In genomic region chr18:13403786-13404549, GRCh38 we compare ENCODE assay signal across 38 cellular contexts.
"Had no signal": no experiment of that assay in that cellular context is flagged by ENCODE, and none has a peak within 500 bp of the region (broad histone marks: within the 10 kb centered on the region; RNA-seq: fewer than 3 reads in every experiment).

No MANE protein-coding gene starts in this region.

- H3K4me1 Mint-ChIP-seq: activated B cell treated with CpG ODN at 0.5 μM for 24 hours; activated CD8-positive, alpha-beta memory T cell treated with anti-CD3 and anti-CD28 coated beads, Interleukin-2, amount 10 ng/mL, durations not matched to agents 7 days and 5 days had no signal

- H3K27ac Mint-ChIP-seq: activated B cell treated with CpG ODN at 0.5 μM for 24 hours; activated CD4-positive, alpha-beta memory T cell treated with anti-CD3 and anti-CD28 coated beads for 36 hours; activated CD8-positive, alpha-beta memory T cell treated with anti-CD3 and anti-CD28 coated beads, Interleukin-2, amount 10 ng/mL, durations not matched to agents 7 days and 5 days; activated naive CD4-positive, alpha-beta T cell treated with anti-CD3 and anti-CD28 coated beads for 36 hours; activated T-cell treated with anti-CD3 and anti-CD28 coated beads, Interleukin-2, amount 50 U/mL, for 72 hours; activated T-helper 17 cell treated with anti-CD3 and anti-CD28 coated beads, Interleukin-2, amount 50 U/mL, for 72 hours; T-cell had no signal

- ATAC-seq: activated CD8-positive, alpha-beta memory T cell treated with anti-CD3 and anti-CD28 coated beads, Interleukin-2, amount 10 ng/mL, durations not matched to agents 7 days and 5 days; activated naive CD4-positive, alpha-beta T cell treated with anti-CD3 and anti-CD28 coated beads, Interleukin-2, amount 50 U/mL, for 72 hours; activated T-cell treated with anti-CD3 and anti-CD28 coated beads, Interleukin-2, amount 50 U/mL, for 72 hours; activated T-helper 17 cell treated with anti-CD3 and anti-CD28 coated beads, Interleukin-2, amount 50 U/mL, for 72 hours; body of pancreas; PC-3; Right ventricle myocardium inferior; SK-N-SH treated with all-trans-retinoic acid at 6 μM for 48 hours; T-cell had no signal

- H3K9me3 Mint-ChIP-seq: activated B cell treated with CpG ODN at 0.5 μM for 24 hours; activated CD4-positive, alpha-beta memory T cell treated with anti-CD3 and anti-CD28 coated beads for 36 hours; activated naive CD4-positive, alpha-beta T cell treated with anti-CD3 and anti-CD28 coated beads for 36 hours; activated naive CD4-positive, alpha-beta T cell treated with anti-CD3 and anti-CD28 coated beads, Interleukin-2, amount 50 U/mL, for 72 hours; activated T-cell treated with anti-CD3 and anti-CD28 coated beads, Interleukin-2, amount 50 U/mL, for 72 hours; activated T-helper 17 cell treated with anti-CD3 and anti-CD28 coated beads, Interleukin-2, amount 50 U/mL, for 72 hours; T-cell had no signal

- H3K27me3 ChIP-seq: adrenal gland, body of pancreas, breast epithelium, Peyer's patch had no signal

- H3K4me3 ChIP-seq: adrenal gland, body of pancreas, breast epithelium, Peyer's patch had no signal

- H3K27ac ChIP-seq: adrenal gland, body of pancreas, breast epithelium, Peyer's patch, RWPE1, VCaP had no signal

- FAIRE-seq: astrocyte had no signal

- DNase-seq: activated B cell treated with CpG ODN at 0.5 μM for 24 hours; activated CD4-positive, alpha-beta memory T cell treated with anti-CD3 and anti-CD28 coated beads for 36 hours; activated CD4-positive, alpha-beta T cell treated with anti-CD3 and anti-CD28 coated beads for 4 hours; activated CD4-positive, alpha-beta T cell treated with anti-CD3 and anti-CD28 coated beads, Interleukin-2, amount 50 U/mL, for 1 hour; activated CD4-positive, CD25-positive, alpha-beta regulatory T cell treated with anti-CD3 and anti-CD28 coated beads, Interleukin-2, amount 50 U/mL, for 72 hours; activated CD8-positive, alpha-beta memory T cell treated with anti-CD3 and anti-CD28 coated beads, Interleukin-2, amount 10 ng/mL, durations not matched to agents 7 days and 5 days; activated gamma-delta T cell treated with Interleukin-2 at 50 U/mL for 16 hours; activated naive CD4-positive, alpha-beta T cell treated with anti-CD3 and anti-CD28 coated beads for 36 hours; activated T-cell treated with anti-CD3 and anti-CD28 coated beads, Interleukin-2, amount 50 U/mL, for 1 hour; activated T-cell treated with anti-CD3 and anti-CD28 coated beads, Interleukin-2, amount 50 U/mL, for 72 hours; body of pancreas; caudate nucleus; NCI-H1092 treated with DMSO at 0.1 percent for 48 hours; NCI-H1417; NCI-H146; NCI-H187; NCI-H2029 treated with DMSO at 0.1 percent for 48 hours; NCI-H2107; NCI-H2171; NCI-H510A; NCI-H526; NCI-H748 treated with DMSO at 0.1 percent for 48 hours; NK-92 treated with Interleukin-12 subunit alpha and Interleukin-12 subunit beta, amount 100 ng/mL, for 24 hours; PC-3; Peyer's patch; SIG-M5; T-cell; T-helper 2 cell; T-helper 9 cell had no signal

- H3K36me3 ChIP-seq: adrenal gland, breast epithelium had no signal

- H3K9me3 ChIP-seq: adrenal gland, body of pancreas, breast epithelium, Peyer's patch had no signal

- H3K4me1 ChIP-seq: adrenal gland, body of pancreas, breast epithelium had no signal

- H3K4me3 Mint-ChIP-seq: activated B cell treated with CpG ODN at 0.5 μM for 24 hours; activated CD4-positive, alpha-beta memory T cell treated with anti-CD3 and anti-CD28 coated beads for 36 hours; activated CD8-positive, alpha-beta memory T cell treated with anti-CD3 and anti-CD28 coated beads, Interleukin-2, amount 10 ng/mL, durations not matched to agents 7 days and 5 days; activated naive CD4-positive, alpha-beta T cell treated with anti-CD3 and anti-CD28 coated beads for 36 hours; activated T-cell treated with anti-CD3 and anti-CD28 coated beads, Interleukin-2, amount 50 U/mL, for 72 hours; activated T-helper 17 cell treated with anti-CD3 and anti-CD28 coated beads, Interleukin-2, amount 50 U/mL, for 72 hours; T-cell had no signal

- H3K27me3 Mint-ChIP-seq: activated B cell treated with CpG ODN at 0.5 μM for 24 hours; activated CD4-positive, alpha-beta memory T cell treated with anti-CD3 and anti-CD28 coated beads for 36 hours; activated CD8-positive, alpha-beta memory T cell treated with anti-CD3 and anti-CD28 coated beads, Interleukin-2, amount 10 ng/mL, durations not matched to agents 7 days and 5 days; activated T-helper 17 cell treated with anti-CD3 and anti-CD28 coated beads, Interleukin-2, amount 50 U/mL, for 72 hours; T-cell had no signal

- H3K36me3 Mint-ChIP-seq: activated CD4-positive, alpha-beta memory T cell treated with anti-CD3 and anti-CD28 coated beads for 36 hours; activated CD8-positive, alpha-beta memory T cell treated with anti-CD3 and anti-CD28 coated beads, Interleukin-2, amount 10 ng/mL, durations not matched to agents 7 days and 5 days; activated naive CD4-positive, alpha-beta T cell treated with anti-CD3 and anti-CD28 coated beads, Interleukin-2, amount 50 U/mL, for 72 hours had no signal
